8 cellular contexts compared by ENCODE assay signal in genomic region chr2:211035548-211036185, GRCh38.
DNase-seq lines count a peak whose midpoint lies in the region; ATAC-seq and TF ChIP-seq lines count a peak whose summit lies in the region.

No MANE protein-coding gene starts in this region.

- H3K4me3 Mint-ChIP-seq in mesothelial cell of epicardium, result no peak overlapping the region

- H3K4me1 ChIP-seq in right atrium auricular region, result no peaks in the 10 kb centered on the region

- H3K27ac ChIP-seq in right atrium auricular region, result no peak overlapping the region
- no peak overlapping the region for H3K27ac ChIP-seq in coronary artery

- ATAC-seq in left ventricle myocardium superior (no peak), HG03575 (IDR thresholded peaks at IDR 0.05; ENCODE audit: extremely low read depth, insufficient number of reproducible peaks, low FRiP score, unreplicated experiment) (peak; percentile 60)
- no peak for ATAC-seq in activated CD4-positive, CD25-positive, alpha-beta regulatory T cell treated with anti-CD3 and anti-CD28 coated beads, Interleukin-2, amount 50 U/mL, for 24 hours

- H3K9me3 Mint-ChIP-seq in mesothelial cell of epicardium, result peaks cover 4% of the 10 kb centered on the region

- no peaks in the 10 kb centered on the region for H3K36me3 Mint-ChIP-seq in mesothelial cell of epicardium

- H3K4me1 Mint-ChIP-seq in mesothelial cell of epicardium, result no peaks in the 10 kb centered on the region

- no peaks in the 10 kb centered on the region for H3K9me3 ChIP-seq in right atrium auricular region

- TF ChIP-seq CTCF in right atrium auricular region (IDR thresholded peaks at IDR 0.05) (peak; percentile 25 to 64), mesothelial cell of epicardium (IDR thresholded peaks at IDR 0.05; ENCODE audit: unreplicated experiment) (peak; percentile 48), coronary artery (IDR thresholded peaks at IDR 0.05) (no peak)

- H3K27ac Mint-ChIP-seq in mesothelial cell of epicardium, result no peak overlapping the region

- H3K36me3 ChIP-seq in right atrium auricular region, result no peaks in the 10 kb centered on the region

- no peaks in the 10 kb centered on the region for H3K27me3 ChIP-seq in right atrium auricular region

- no peaks in the 10 kb centered on the region for H3K27me3 Mint-ChIP-seq in mesothelial cell of epicardium (ENCODE audit: low read depth)

- intact Hi-C loops in left ventricle myocardium superior (cut with micrococcal nuclease), result loop anchor here (10.0 kb wide), 1 partner anchor 371 kb away; no protein-coding TSS in a partner anchor

- H3K4me3 ChIP-seq in right atrium auricular region, result no peak overlapping the region
- H3K4me3 ChIP-seq in coronary artery, result no peak overlapping the region

- DNase-seq in right atrium auricular region (ENCODE audit: low spot score), result no peak
- no peak for DNase-seq in left ventricle myocardium superior
- DNase-seq in amniotic epithelial cell (ENCODE audit: low read depth), result peak; percentile 38
- DNase-seq in mesothelial cell of epicardium (ENCODE audit: low spot score in 2 of 2, unreplicated experiment in 2 of 2), result no peak
- no peak for DNase-seq in NCI-H2081 treated with DMSO at 0.1 percent for 48 hours (lab: John Stamatoyannopoulos, UW)
- no peak for DNase-seq in coronary artery (ENCODE audit: low spot score)
